In genomic region chr12:108565976-108566375, GRCh38 we compare ENCODE assay signal across 8 cellular contexts. TPM values are rescaled to one million over a fixed set of nuclear protein-coding genes. Genes with fewer than 3 reads are reported as not detected.
DNase-seq lines count a peak whose midpoint lies in the region; ATAC-seq and TF ChIP-seq lines count a peak whose summit lies in the region.

No MANE protein-coding gene starts in this region.

- H3K27ac Mint-ChIP-seq in activated CD4-positive, alpha-beta T cell treated with anti-CD3 and anti-CD28 coated beads, Interleukin-2, amount 10 ng/mL, durations not matched to agents 24 days and 14 days: no peak overlapping the region
- H3K27ac Mint-ChIP-seq in activated naive CD4-positive, alpha-beta T cell treated with anti-CD3 and anti-CD28 coated beads, Interleukin-2, amount 10 ng/mL, durations not matched to agents 7 days and 5 days: peak overlapping the region; percentile 33

- peaks cover 21% of the 10 kb centered on the region for H3K79me2 ChIP-seq in PC-9 (ENCODE audit: low read depth)

- peaks cover 31% of the 10 kb centered on the region for H3K36me3 ChIP-seq in PC-9 (ENCODE audit: low read depth)

- H4K20me1 ChIP-seq in PC-9 (ENCODE audit: insufficient read depth): peaks cover 5% of the 10 kb centered on the region

- no peaks in the 10 kb centered on the region for H3K9me2 ChIP-seq in PC-9 (ENCODE audit: insufficient read depth)

- peaks cover 28% of the 10 kb centered on the region for H3F3A ChIP-seq in PC-9 (ENCODE audit: insufficient read depth, low read depth)

- intact Hi-C loops in activated CD4-positive, alpha-beta T cell treated with anti-CD3 and anti-CD28 coated beads, Interleukin-2, amount 10 ng/mL, durations not matched to agents 24 days and 14 days (cut with micrococcal nuclease): no loop called here
- intact Hi-C loops in PC-9 (cut with micrococcal nuclease; ENCODE audit: unreplicated experiment): loop anchor here (10.0 kb wide), 1 partner anchor 99 kb away; no protein-coding TSS in a partner anchor
- intact Hi-C loops in Right ventricle myocardium superior (cut with DNase I): loop anchor here (2.0 to 10.0 kb wide), 2 partner anchors 53 to 389 kb away; no protein-coding TSS in a partner anchor

- no peaks in the 10 kb centered on the region for H3K27me3 ChIP-seq in PC-9 (ENCODE audit: insufficient read depth, low read depth)

- peaks cover 59% of the 10 kb centered on the region for H3K36me3 Mint-ChIP-seq in activated CD4-positive, alpha-beta T cell treated with anti-CD3 and anti-CD28 coated beads, Interleukin-2, amount 10 ng/mL, durations not matched to agents 24 days and 14 days (ENCODE audit: low read depth)
- H3K36me3 Mint-ChIP-seq in activated naive CD4-positive, alpha-beta T cell treated with anti-CD3 and anti-CD28 coated beads, Interleukin-2, amount 10 ng/mL, durations not matched to agents 7 days and 5 days: peaks cover 51% of the 10 kb centered on the region

- peaks cover 41% of the 10 kb centered on the region for H3K4me1 Mint-ChIP-seq in activated CD4-positive, alpha-beta T cell treated with anti-CD3 and anti-CD28 coated beads, Interleukin-2, amount 10 ng/mL, durations not matched to agents 24 days and 14 days
- peaks cover 75% of the 10 kb centered on the region for H3K4me1 Mint-ChIP-seq in activated naive CD4-positive, alpha-beta T cell treated with anti-CD3 and anti-CD28 coated beads, Interleukin-2, amount 10 ng/mL, durations not matched to agents 7 days and 5 days

- TF ChIP-seq CTCF in PC-9 (conservative IDR thresholded peaks at IDR 0.05): no peak

- H3K4me1 ChIP-seq in PC-9 (replicated peaks; ENCODE audit: insufficient read depth): peaks cover 18% of the 10 kb centered on the region

- H3K27me3 Mint-ChIP-seq in activated CD4-positive, alpha-beta T cell treated with anti-CD3 and anti-CD28 coated beads, Interleukin-2, amount 10 ng/mL, durations not matched to agents 24 days and 14 days: no peaks in the 10 kb centered on the region
- no peaks in the 10 kb centered on the region for H3K27me3 Mint-ChIP-seq in activated naive CD4-positive, alpha-beta T cell treated with anti-CD3 and anti-CD28 coated beads, Interleukin-2, amount 10 ng/mL, durations not matched to agents 7 days and 5 days

- CTCF ChIA-PET in PC-9 (lab: Charles Lee): interaction anchor here (0.5 kb wide), 1 partner anchor 68 kb away, joined by 5 read pairs; no protein-coding TSS in a partner anchor
- CTCF ChIA-PET in activated naive CD4-positive, alpha-beta T cell treated with anti-CD3 and anti-CD28 coated beads, Interleukin-2, amount 10 ng/mL, durations not matched to agents 7 days and 5 days (lab: Charles Lee): interaction anchor here (0.8 to 15.3 kb wide), 3 partner anchors 53 to 237 kb away, joined by 3 to 268 read pairs (median 17); no protein-coding TSS in a partner anchor

- POLR2A ChIA-PET in PC-9 (lab: Charles Lee; ENCODE audit: unreplicated experiment): interaction anchor here (0.6 kb wide), 2 partner anchors 62 to 68 kb away, joined by 3 to 23 read pairs; partner anchors contain the start of gene SELPLG

- peak overlapping the region; percentile 1; the same call in 1 of the 2 replicates for H3K4me2 ChIP-seq in PC-9

- DNase-seq in activated CD4-positive, alpha-beta T cell treated with anti-CD3 and anti-CD28 coated beads for 1 hour: peak; percentile 59
- DNase-seq in activated CD4-positive, alpha-beta T cell treated with anti-CD3 and anti-CD28 coated beads, Interleukin-2, amount 10 ng/mL, durations not matched to agents 24 days and 14 days: no peak
- DNase-seq in PC-9 (peak; percentile 74 to 83), Right ventricle myocardium superior (peak; percentile 83)
- DNase-seq in activated naive CD4-positive, alpha-beta T cell treated with anti-CD3 and anti-CD28 coated beads, Interleukin-2, amount 10 ng/mL, durations not matched to agents 7 days and 5 days: peak; percentile 33
- peak; percentile 73 for DNase-seq in stimulated activated CD4-positive, alpha-beta T cell treated with anti-CD3 and anti-CD28 coated beads, Interleukin-1b, Interleukin-23, amount 100 ng/mL, for 48 hours

- H3K4me3 Mint-ChIP-seq in activated CD4-positive, alpha-beta T cell treated with anti-CD3 and anti-CD28 coated beads, Interleukin-2, amount 10 ng/mL, durations not matched to agents 24 days and 14 days: no peak overlapping the region
- no peak overlapping the region for H3K4me3 Mint-ChIP-seq in activated naive CD4-positive, alpha-beta T cell treated with anti-CD3 and anti-CD28 coated beads, Interleukin-2, amount 10 ng/mL, durations not matched to agents 7 days and 5 days

- no peak overlapping the region for H2AFZ ChIP-seq in PC-9

- H3K4me3 ChIP-seq in PC-9: no peak overlapping the region

- ATAC-seq in Right ventricle myocardium superior (ENCODE audit: poor library complexity): peak; percentile 10
- no peak for ATAC-seq in HG03039 (IDR thresholded peaks at IDR 0.05; ENCODE audit: unreplicated experiment)
- ATAC-seq in HG02981 (IDR thresholded peaks at IDR 0.05; ENCODE audit: unreplicated experiment): no peak

- H3K9me3 Mint-ChIP-seq in activated CD4-positive, alpha-beta T cell treated with anti-CD3 and anti-CD28 coated beads, Interleukin-2, amount 10 ng/mL, durations not matched to agents 24 days and 14 days: no peaks in the 10 kb centered on the region
- H3K9me3 Mint-ChIP-seq in activated naive CD4-positive, alpha-beta T cell treated with anti-CD3 and anti-CD28 coated beads, Interleukin-2, amount 10 ng/mL, durations not matched to agents 7 days and 5 days: no peaks in the 10 kb centered on the region

- BruUV-seq in PC-9 (replicated peaks; lab: Mats Ljungman, UMichigan): no TSS peak

- peak overlapping the region; percentile 39 for H3K27ac ChIP-seq in PC-9

- H3K9me3 ChIP-seq in PC-9 (ENCODE audit: insufficient read depth, low read depth): no peaks in the 10 kb centered on the region

RNA-seq across cellular contexts. Expression of gene ISCU, which starts 3.6 kb away (rescaled TPM):
- 61.5 and 66.1 TPM in 2 replicates for total RNA-seq in activated CD4-positive, alpha-beta T cell treated with anti-CD3 and anti-CD28 coated beads, Interleukin-2, amount 10 ng/mL, durations not matched to agents 24 days and 14 days
- total RNA-seq in PC-9 (2021) (84.8 and 86.7 TPM in 2 replicates), Right ventricle myocardium superior (484 TPM)

RNA-seq across cellular contexts. Expression of gene SART3, which starts 5.0 kb away (rescaled TPM):
- total RNA-seq in activated CD4-positive, alpha-beta T cell treated with anti-CD3 and anti-CD28 coated beads, Interleukin-2, amount 10 ng/mL, durations not matched to agents 24 days and 14 days: 89.1 and 90.5 TPM in 2 replicates
- total RNA-seq in PC-9 (2021) (49.3 and 54.3 TPM in 2 replicates), Right ventricle myocardium superior (18.9 TPM)

RNA-seq across cellular contexts. Expression of gene TMEM119, which starts 31.9 kb away (rescaled TPM):
- 0.47 TPM in 1 of 2 replicates, not detected in the other for total RNA-seq in activated CD4-positive, alpha-beta T cell treated with anti-CD3 and anti-CD28 coated beads, Interleukin-2, amount 10 ng/mL, durations not matched to agents 24 days and 14 days
- total RNA-seq in PC-9 (2021) (not detected in 2 replicates), Right ventricle myocardium superior (0.54 TPM)

RNA-seq across cellular contexts. Expression of gene FICD, which starts 50.9 kb away (rescaled TPM):
- 5.9 and 6.6 TPM in 2 replicates for total RNA-seq in activated CD4-positive, alpha-beta T cell treated with anti-CD3 and anti-CD28 coated beads, Interleukin-2, amount 10 ng/mL, durations not matched to agents 24 days and 14 days
- 1.9 and 3.2 TPM in 2 replicates for total RNA-seq in PC-9 (2021)
- total RNA-seq in Right ventricle myocardium superior: 3.0 TPM
